In genomic region chr12:96198970-96199369, GRCh38 we compare ENCODE assay signal across 11 cellular contexts. TPM values are rescaled to one million over a fixed set of nuclear protein-coding genes. Genes with fewer than 3 reads are reported as not detected.
DNase-seq lines count a peak whose midpoint lies in the region; ATAC-seq and TF ChIP-seq lines count a peak whose summit lies in the region.
"Had no signal": no experiment of that assay in that cellular context is flagged by ENCODE, and none has a peak within 500 bp of the region (broad histone marks: within the 10 kb centered on the region; RNA-seq: fewer than 3 reads in every experiment).

No MANE protein-coding gene starts in this region.

- no peak for TF ChIP-seq CTCF in adrenal gland (IDR thresholded peaks at IDR 0.05)

- peak overlapping the region; percentile 52 to 91 (median 89) for H3K27ac Mint-ChIP-seq in CD4-positive, CD25-positive, alpha-beta regulatory T cell

- H3K4me3 Mint-ChIP-seq in CD4-positive, CD25-positive, alpha-beta regulatory T cell: peak overlapping the region; percentile 72 to 99 (median 86)

- H3K27ac ChIP-seq in CD4-positive, CD25-positive, alpha-beta regulatory T cell (ENCODE audit: insufficient read depth, low read length, poor library complexity, severe bottlenecking): peak overlapping the region; percentile 87
- H3K27ac ChIP-seq in muscle layer of duodenum (ENCODE audit: low read length) (peak overlapping the region; percentile 50), adrenal gland (peak overlapping the region in 2 of 5 donors; percentile 6 to 32)
- H3K27ac ChIP-seq: ovary had no signal

- H3K36me3 ChIP-seq in CD4-positive, CD25-positive, alpha-beta regulatory T cell (ENCODE audit: control insufficient read depth, insufficient read depth, low read length): no peaks in the 10 kb centered on the region
- H3K36me3 ChIP-seq in adipocyte (ENCODE audit: control insufficient read depth, insufficient read depth, low read length, severe bottlenecking) (no peaks in the 10 kb centered on the region), muscle layer of duodenum (ENCODE audit: control insufficient read depth in 1 of 2, insufficient read depth in 2 of 2, low read length in 2 of 2) (peaks cover 0 to 16% of the 10 kb centered on the region in 2 donors), adrenal gland (replicated peaks in 1 of 2) (no peaks in the 10 kb centered on the region)
- H3K36me3 ChIP-seq: ovary had no signal

- H3K9me3 ChIP-seq in CD4-positive, CD25-positive, alpha-beta regulatory T cell (ENCODE audit: control insufficient read depth in 2 of 2, low read length in 2 of 2): no peaks in the 10 kb centered on the region
- H3K9me3 ChIP-seq in adipocyte (ENCODE audit: control insufficient read depth, low read length): no peaks in the 10 kb centered on the region
- no peaks in the 10 kb centered on the region for H3K9me3 ChIP-seq in muscle layer of duodenum (ENCODE audit: control insufficient read depth in 1 of 2, low read length in 2 of 2)
- H3K9me3 ChIP-seq in adrenal gland (replicated peaks in 1 of 3): no peaks in the 10 kb centered on the region
- H3K9me3 ChIP-seq: ovary had no signal

- no peak for TF ChIP-seq POLR2A in adrenal gland (IDR thresholded peaks at IDR 0.05)

- H3K9ac ChIP-seq in adipocyte (ENCODE audit: low read length): peak overlapping the region; percentile 3

- DNase-seq in CD4-positive, CD25-positive, alpha-beta regulatory T cell: peak in 2 of 3 donors; percentile 38 to 68
- DNase-seq in LHCN-M2 (ENCODE audit: low read depth) (peak; percentile 94), adipocyte (ENCODE audit: low read depth) (peak; percentile 91), adrenal gland (no peak), NCI-H1105 (lab: John Stamatoyannopoulos, UW) (no peak), NCI-H345 treated with DMSO at 0.1 percent for 48 hours (lab: John Stamatoyannopoulos, UW; ENCODE audit: unreplicated experiment) (no peak)
- DNase-seq in central memory CD4-positive, alpha-beta T cell: no peak
- DNase-seq: NCI-H1417, ovary had no signal

- peak; percentile 48 to 57 for ATAC-seq in CD4-positive, CD25-positive, alpha-beta regulatory T cell (ENCODE audit: low read depth in 2 of 2)

- intact Hi-C loops in adrenal gland (cut with DNase I): no loop called here

- H3K9me3 Mint-ChIP-seq in CD4-positive, CD25-positive, alpha-beta regulatory T cell: no peaks in the 10 kb centered on the region

- H3K4me1 Mint-ChIP-seq in CD4-positive, CD25-positive, alpha-beta regulatory T cell: peaks cover 36 to 77% (median 57%) of the 10 kb centered on the region in 4 donors

- peaks cover 5% of the 10 kb centered on the region for H3K27me3 Mint-ChIP-seq in CD4-positive, CD25-positive, alpha-beta regulatory T cell

- peak overlapping the region; percentile 92 for H3K4me3 ChIP-seq in CD4-positive, CD25-positive, alpha-beta regulatory T cell (ENCODE audit: low read depth, low read length)
- peak overlapping the region; percentile 41 for H3K4me3 ChIP-seq in adipocyte (ENCODE audit: low read length)
- no peak overlapping the region for H3K4me3 ChIP-seq in muscle layer of duodenum (ENCODE audit: low read depth in 1 of 2, low read length in 2 of 2)
- no peak overlapping the region for H3K4me3 ChIP-seq in adrenal gland
- H3K4me3 ChIP-seq: ovary had no signal

- H3K36me3 Mint-ChIP-seq in CD4-positive, CD25-positive, alpha-beta regulatory T cell: peaks cover 10% of the 10 kb centered on the region
- H3K36me3 Mint-ChIP-seq: brain had no signal

- peaks cover 65% of the 10 kb centered on the region for H3K4me1 ChIP-seq in CD4-positive, CD25-positive, alpha-beta regulatory T cell (ENCODE audit: control insufficient read depth, insufficient read depth, low read length, poor library complexity, severe bottlenecking)
- H3K4me1 ChIP-seq in adipocyte (ENCODE audit: control insufficient read depth, insufficient read depth, low read length) (peaks cover 37% of the 10 kb centered on the region), muscle layer of duodenum (ENCODE audit: control insufficient read depth in 1 of 2, insufficient read depth in 2 of 2, low read length in 2 of 2) (peaks cover 3 to 4% of the 10 kb centered on the region in 2 donors), adrenal gland (replicated peaks in 1 of 2) (peaks cover 22 to 47% of the 10 kb centered on the region in 2 donors)

- H3K27me3 ChIP-seq in CD4-positive, CD25-positive, alpha-beta regulatory T cell (ENCODE audit: control insufficient read depth, insufficient read depth, low read length): no peaks in the 10 kb centered on the region
- H3K27me3 ChIP-seq in adipocyte (replicated peaks; ENCODE audit: control insufficient read depth, insufficient read depth, low read length) (no peaks in the 10 kb centered on the region), muscle layer of duodenum (ENCODE audit: low read depth, low read length) (no peaks in the 10 kb centered on the region), adrenal gland (no peaks in the 10 kb centered on the region)
- H3K27me3 ChIP-seq: ovary had no signal

RNA-seq across cellular contexts. Expression of gene ELK3, which starts 4.8 kb away (rescaled TPM):
- 84.7 TPM for total RNA-seq in CD4-positive, CD25-positive, alpha-beta regulatory T cell
- 10 to 100 TPM; 33.4 to 47.9 (median 38.3) TPM for polyA plus RNA-seq in CD4-positive, CD25-positive, alpha-beta regulatory T cell
- total RNA-seq in LHCN-M2 (2014; rRNA removed) (90.2 and 105 TPM in 2 replicates), adrenal gland (10 to 100 TPM; 10.8 to 33.6 (median 24.3) TPM)
- 30.2 TPM for polyA plus RNA-seq in LHCN-M2 (2012)
- 10 to 100 TPM in 1 of 3 donors, 1 to 10 TPM in 2; 6.6 to 16.0 (median 8.6) TPM for polyA plus RNA-seq in adrenal gland

Comparison
In these comparisons a context has a peak if more than half of its experiments do, and no peak if none do; other contexts are left out.
1. DNase-seq: peak in CD4-positive, CD25-positive, alpha-beta regulatory T cell (2 of 3), LHCN-M2 (single experiment) and adipocyte (single experiment); none in adrenal gland (0 of 7), central memory CD4-positive, alpha-beta T cell (single experiment), NCI-H1105 (single experiment) and NCI-H345 treated with DMSO at 0.1 percent for 48 hours (single experiment).
2. H3K4me3 ChIP-seq: peak in CD4-positive, CD25-positive, alpha-beta regulatory T cell (single experiment) and adipocyte (single experiment); none in muscle layer of duodenum (0 of 2) and adrenal gland (0 of 4).